In genomic region chr6:33840064-33840926, GRCh38 we compare ENCODE assay signal across 8 cellular contexts. TPM values are rescaled to one million over a fixed set of nuclear protein-coding genes. Genes with fewer than 3 reads are reported as not detected.
DNase-seq lines count a peak whose midpoint lies in the region; ATAC-seq and TF ChIP-seq lines count a peak whose summit lies in the region.

No MANE protein-coding gene starts in this region.

- ATAC-seq in HG03175 (IDR thresholded peaks at IDR 0.05; ENCODE audit: unreplicated experiment), result peak; percentile 81
- ATAC-seq in body of pancreas, result peak; percentile 45
- ATAC-seq in thoracic aorta (ENCODE audit: insufficient number of reproducible peaks, low FRiP score, low read depth), result peak; percentile 69
- ATAC-seq in HG03571 (IDR thresholded peaks at IDR 0.05; ENCODE audit: unreplicated experiment), result no peak

- TF ChIP-seq CTCF in body of pancreas (IDR thresholded peaks at IDR 0.05), result no peak
- no peak for TF ChIP-seq CTCF in liver (IDR thresholded peaks at IDR 0.05; ENCODE audit: low read depth, low read length, missing input control)
- TF ChIP-seq CTCF in thoracic aorta (IDR thresholded peaks at IDR 0.05), result no peak

- H3K4me1 ChIP-seq in body of pancreas (peaks cover 10% of the 10 kb centered on the region), liver (ENCODE audit: control insufficient read depth in 4 of 4, insufficient read depth in 4 of 4, low read length in 3 of 4) (peaks cover 2 to 4% (median 3%) of the 10 kb centered on the region in 4 donors), thoracic aorta (ENCODE audit: control insufficient read depth in 1 of 2, low read depth in 2 of 2) (no peaks in the 10 kb centered on the region)

- DNase-seq in NK-92 treated with Interleukin-12 subunit alpha and Interleukin-12 subunit beta, amount 100 ng/mL, for 24 hours (lab: John Stamatoyannopoulos, UW), result peak; percentile 65
- no peak for DNase-seq in NK-92 (lab: John Stamatoyannopoulos, UW; ENCODE audit: unreplicated experiment)
- peak; percentile 89 for DNase-seq in SK-MEL-5 (ENCODE audit: low read depth, low spot score)
- peak in 1 of 4 donors; percentile 66 for DNase-seq in body of pancreas
- DNase-seq in thoracic aorta (ENCODE audit: low spot score), result no peak

- H3K4me3 ChIP-seq in body of pancreas (no peak overlapping the region), liver (ENCODE audit: low read depth in 1 of 3, low read length in 3 of 3) (no peak overlapping the region), thoracic aorta (no peak overlapping the region)

- H3K36me3 ChIP-seq in body of pancreas (replicated peaks in 1 of 2; ENCODE audit: insufficient read depth in 1 of 2, low read depth in 2 of 2), result no peaks in the 10 kb centered on the region
- no peaks in the 10 kb centered on the region for H3K36me3 ChIP-seq in liver (ENCODE audit: control insufficient read depth in 4 of 4, insufficient read depth in 3 of 4, low read depth in 1 of 4, low read length in 3 of 4)
- no peaks in the 10 kb centered on the region for H3K36me3 ChIP-seq in thoracic aorta

- H3K27me3 ChIP-seq in body of pancreas (no peaks in the 10 kb centered on the region), liver (ENCODE audit: control insufficient read depth in 4 of 4, insufficient read depth in 4 of 4, low read length in 3 of 4) (no peaks in the 10 kb centered on the region), thoracic aorta (replicated peaks; ENCODE audit: insufficient read depth) (no peaks in the 10 kb centered on the region)

- in situ Hi-C loops in SK-MEL-5 (cut with HindIII; ENCODE audit: low pct_unique_long_range_greater_than_20kb, low sequenced_read_pairs), result no loop called here

- H3K27ac ChIP-seq in body of pancreas, result no peak overlapping the region
- peak overlapping the region in 1 of 2 donors; percentile 25 for H3K27ac ChIP-seq in liver (ENCODE audit: low read depth in 1 of 2, low read length in 2 of 2)
- no peak overlapping the region for H3K27ac ChIP-seq in thoracic aorta

- no peak overlapping the region for H3K9ac ChIP-seq in liver (ENCODE audit: low read depth in 1 of 2, low read length in 2 of 2)

- 54 to 72% methylated on average over 11 to 12 of the region's 12 CpGs for WGBS in body of pancreas, 2 donors
- 70% methylated on average over 12 of the region's 12 CpGs for WGBS in liver

- no peaks in the 10 kb centered on the region for H3K9me3 ChIP-seq in body of pancreas
- peaks cover 0 to 6% (median 0%) of the 10 kb centered on the region in 4 donors for H3K9me3 ChIP-seq in liver (ENCODE audit: control insufficient read depth in 4 of 4, low read length in 3 of 4)
- no peaks in the 10 kb centered on the region for H3K9me3 ChIP-seq in thoracic aorta

- TF ChIP-seq POLR2A in body of pancreas (IDR thresholded peaks at IDR 0.05), result no peak

- intact Hi-C loops in body of pancreas (cut with DNase I), result no loop called here

- TF ChIP-seq RAD21 in liver (IDR thresholded peaks at IDR 0.05), result peak in 1 of 2 donors; percentile 28

TF ChIP-seq in liver, 16 proteins besides CTCF, POLR2A, EP300 and RAD21:
- TF ChIP-seq NR2F2 (IDR thresholded peaks at IDR 0.05), result peak; percentile 49
- TF ChIP-seq EGR1 (IDR thresholded peaks at IDR 0.05; ENCODE audit: low read depth in 2 of 2), result no peak
- TF ChIP-seq, protein P1, sequence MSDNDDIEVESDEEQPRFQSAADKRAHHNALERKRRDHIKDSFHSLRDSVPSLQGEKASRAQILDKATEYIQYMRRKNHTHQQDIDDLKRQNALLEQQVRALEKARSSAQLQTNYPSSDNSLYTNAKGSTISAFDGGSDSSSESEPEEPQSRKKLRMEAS (IDR thresholded peaks at IDR 0.05), result no peak
- peak; percentile 37 to 55 for TF ChIP-seq GABPA (IDR thresholded peaks at IDR 0.05 in 1 of 2, conservative IDR thresholded peaks at IDR 0.05 in 1 of 2)
- TF ChIP-seq JUND (IDR thresholded peaks at IDR 0.05), result peak; percentile 72 to 90

RNA-seq across cellular contexts. Expression of gene MLN, which starts 36.5 kb away (rescaled TPM):
- total RNA-seq in SK-MEL-5 (2014; rRNA removed; shearing (Covaris generic)), result not detected in 2 replicates
- polyA plus RNA-seq in SK-MEL-5 (2015; cell fraction: cytosol; rRNA removed), result not detected in 2 replicates
- polyA plus RNA-seq in SK-MEL-5 (2015; cell fraction: nucleus; rRNA removed), result not detected in 2 replicates
- total RNA-seq in body of pancreas (not detected), liver (not detected), thoracic aorta (not detected)
- not detected for polyA plus RNA-seq in liver

RNA-seq across cellular contexts. Expression of gene LEMD2, which starts 51.4 kb away (rescaled TPM):
- total RNA-seq in SK-MEL-5 (2014; rRNA removed; shearing (Covaris generic)), result 40.0 and 54.6 TPM in 2 replicates
- 46.1 and 49.9 TPM in 2 replicates for polyA plus RNA-seq in SK-MEL-5 (2015; cell fraction: cytosol; rRNA removed)
- polyA plus RNA-seq in SK-MEL-5 (2015; cell fraction: nucleus; rRNA removed), result 126 and 146 TPM in 2 replicates
- 10 to 100 TPM; 32.7 to 48.8 TPM for total RNA-seq in body of pancreas
- total RNA-seq in liver, result 10 to 100 TPM; 14.2 to 23.1 TPM
- polyA plus RNA-seq in liver, result 10 to 100 TPM in 1 of 2 donors, 1 to 10 TPM in 1; 6.5 to 19.0 TPM
- total RNA-seq in thoracic aorta, result 10 to 100 TPM; 57.4 to 77.2 TPM

Comparison
In these comparisons a context has a peak if more than half of its experiments do, and no peak if none do; other contexts are left out.
1. DNase-seq: peak in NK-92 treated with Interleukin-12 subunit alpha and Interleukin-12 subunit beta, amount 100 ng/mL, for 24 hours (single experiment) and SK-MEL-5 (single experiment); none in NK-92 (single experiment) and thoracic aorta (single experiment).